In the genomic region with DNA sequence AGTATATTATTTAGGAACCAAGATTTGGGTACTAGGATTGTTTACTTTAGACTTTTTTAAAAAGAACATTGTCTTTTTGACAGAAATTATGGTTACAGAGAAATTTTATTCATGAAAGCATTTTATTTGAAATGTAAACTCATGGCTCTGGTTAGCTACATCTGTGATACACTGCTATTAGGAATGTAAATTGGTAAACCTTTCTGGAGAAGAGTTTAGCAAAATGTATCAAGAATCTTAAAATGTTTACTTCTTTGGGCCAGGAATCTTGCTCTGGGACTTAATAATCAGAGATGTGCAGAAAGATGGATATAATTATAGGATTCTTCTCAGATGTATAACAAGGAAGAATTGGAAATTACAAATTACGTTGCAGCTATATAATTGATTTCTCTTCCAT, we compare ENCODE assay signal across 1 cellular context.
TF ChIP-seq lines count a peak whose summit lies in the region.

No MANE protein-coding gene starts in this region.

TF ChIP-seq in IMR-90, 13 proteins besides CTCF, POLR2A, EP300 and RAD21:
- TF ChIP-seq, protein P1, sequence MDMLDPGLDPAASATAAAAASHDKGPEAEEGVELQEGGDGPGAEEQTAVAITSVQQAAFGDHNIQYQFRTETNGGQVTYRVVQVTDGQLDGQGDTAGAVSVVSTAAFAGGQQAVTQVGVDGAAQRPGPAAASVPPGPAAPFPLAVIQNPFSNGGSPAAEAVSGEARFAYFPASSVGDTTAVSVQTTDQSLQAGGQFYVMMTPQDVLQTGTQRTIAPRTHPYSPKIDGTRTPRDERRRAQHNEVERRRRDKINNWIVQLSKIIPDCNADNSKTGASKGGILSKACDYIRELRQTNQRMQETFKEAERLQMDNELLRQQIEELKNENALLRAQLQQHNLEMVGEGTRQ (IDR thresholded peaks at IDR 0.05; ENCODE audit: low read depth, low read length): no peak
- no peak for TF ChIP-seq CEBPB (IDR thresholded peaks at IDR 0.05; ENCODE audit: low read depth, low read length)
- TF ChIP-seq MAFK (IDR thresholded peaks at IDR 0.05; ENCODE audit: low read depth, low read length): no peak
- TF ChIP-seq MXI1 (IDR thresholded peaks at IDR 0.05; ENCODE audit: borderline replicate concordance, low read depth, low read length): no peak
- TF ChIP-seq MAZ (IDR thresholded peaks at IDR 0.05; ENCODE audit: borderline replicate concordance, low read depth, low read length): no peak
- TF ChIP-seq BHLHE40 (IDR thresholded peaks at IDR 0.05; ENCODE audit: low read depth, low read length): no peak
- no peak for TF ChIP-seq CHD1 (IDR thresholded peaks at IDR 0.05; ENCODE audit: low read depth, low read length)
- no peak for TF ChIP-seq RFX5 (IDR thresholded peaks at IDR 0.05; ENCODE audit: low read depth, low read length)
- TF ChIP-seq RCOR1 (IDR thresholded peaks at IDR 0.05; ENCODE audit: insufficient replicate concordance, low read length): no peak
- no peak for TF ChIP-seq SMC3 (IDR thresholded peaks at IDR 0.05; ENCODE audit: low read depth, low read length)
- no peak for TF ChIP-seq FOS (IDR thresholded peaks at IDR 0.05; ENCODE audit: low read depth, low read length)
- no peak for TF ChIP-seq ELK1 (IDR thresholded peaks at IDR 0.05; ENCODE audit: borderline replicate concordance, low read depth, low read length)
- no peak for TF ChIP-seq NFE2L2 (IDR thresholded peaks at IDR 0.05; ENCODE audit: low read depth, low read length)
